ENCODE assay signal across 8 cellular contexts in the genomic region with DNA sequence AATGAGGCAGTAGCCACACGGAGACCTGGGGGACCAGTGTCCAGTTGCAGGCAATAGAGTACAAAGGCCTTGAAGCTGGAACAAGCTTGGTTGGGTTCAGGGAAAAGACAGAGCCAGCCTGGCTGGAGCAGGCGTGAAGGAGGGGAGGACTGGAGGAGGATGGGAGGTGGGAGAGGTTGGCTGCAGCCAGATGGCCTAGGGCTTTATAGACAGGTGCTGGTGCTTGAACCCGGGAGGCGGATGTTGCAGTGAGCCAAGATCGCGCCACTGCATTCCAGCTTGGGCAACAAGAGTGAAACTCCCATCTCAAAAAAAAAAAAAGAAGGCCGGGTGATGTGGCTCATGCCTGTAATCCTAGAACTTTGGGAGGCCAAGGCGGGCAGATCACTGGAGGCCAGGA. TPM values are rescaled to one million over a fixed set of nuclear protein-coding genes. Genes with fewer than 3 reads are reported as not detected.
DNase-seq lines count a peak whose midpoint lies in the region; ATAC-seq and TF ChIP-seq lines count a peak whose summit lies in the region.

No MANE protein-coding gene starts in this region.

- H3K27me3 Mint-ChIP-seq in activated naive CD8-positive, alpha-beta T cell: no peaks in the 10 kb centered on the region

- intact Hi-C loops in lower lobe of right lung (cut with DNase I): no loop called here

- H3K4me3 Mint-ChIP-seq in activated naive CD8-positive, alpha-beta T cell: peak overlapping the region; percentile 85

- peak overlapping the region; percentile 73 for H3K27ac Mint-ChIP-seq in activated naive CD8-positive, alpha-beta T cell

- H3K9me3 ChIP-seq in lower lobe of right lung: no peaks in the 10 kb centered on the region

- no peaks in the 10 kb centered on the region for H3K36me3 Mint-ChIP-seq in activated naive CD8-positive, alpha-beta T cell

- no peak for ATAC-seq in lower lobe of right lung
- ATAC-seq in HG02623 (IDR thresholded peaks at IDR 0.05; ENCODE audit: unreplicated experiment): no peak
- ATAC-seq in HG03159 (IDR thresholded peaks at IDR 0.05; ENCODE audit: unreplicated experiment): no peak
- ATAC-seq in GM18502 (IDR thresholded peaks at IDR 0.05; ENCODE audit: poor library complexity, unreplicated experiment): no peak

- H3K36me3 ChIP-seq in lower lobe of right lung: no peaks in the 10 kb centered on the region

- TF ChIP-seq CTCF in 22Rv1 (IDR thresholded peaks at IDR 0.05) (no peak), lower lobe of right lung (IDR thresholded peaks at IDR 0.05) (no peak)

- peak overlapping the region; percentile 93 for H3K27ac ChIP-seq in 22Rv1
- H3K27ac ChIP-seq in lower lobe of right lung: peak overlapping the region; percentile 93

- peaks cover 42% of the 10 kb centered on the region for H3K4me1 Mint-ChIP-seq in activated naive CD8-positive, alpha-beta T cell (ENCODE audit: low read depth)

- peak overlapping the region; percentile 76 for H3K4me3 ChIP-seq in lower lobe of right lung

- no peaks in the 10 kb centered on the region for H3K9me3 Mint-ChIP-seq in activated naive CD8-positive, alpha-beta T cell (ENCODE audit: low read depth)

- no peaks in the 10 kb centered on the region for H3K27me3 ChIP-seq in lower lobe of right lung (ENCODE audit: low read depth)

- DNase-seq in HK-2 (ENCODE audit: unreplicated experiment) (peak; percentile 26), lower lobe of right lung (no peak), NCI-H2227 treated with DMSO at 0.1 percent for 48 hours (lab: John Stamatoyannopoulos, UW) (no peak)

- peaks cover 47% of the 10 kb centered on the region for H3K4me1 ChIP-seq in lower lobe of right lung

RNA-seq across cellular contexts. Expression of a gene that starts 1.7 kb away (rescaled TPM):
- 202 TPM for total RNA-seq in lower lobe of right lung

RNA-seq across cellular contexts. Expression of a gene that starts 9.9 kb away (rescaled TPM):
- total RNA-seq in lower lobe of right lung: 65.0 TPM

RNA-seq across cellular contexts. Expression of a gene that starts 38.0 kb away (rescaled TPM):
- 35.6 TPM for total RNA-seq in lower lobe of right lung

RNA-seq across cellular contexts. Expression of a gene that starts 42.0 kb away (rescaled TPM):
- total RNA-seq in lower lobe of right lung: not detected

RNA-seq across cellular contexts. Expression of a gene that starts 49.7 kb away (rescaled TPM):
- total RNA-seq in lower lobe of right lung: 38.9 TPM
